ENCODE assay signal across 9 cellular contexts in genomic region chr19:38417544-38418506, GRCh38. TPM values are rescaled to one million over a fixed set of nuclear protein-coding genes. Genes with fewer than 3 reads are reported as not detected.
A peak's percentile ranks its signal among the peaks of the same experiment; 100 is the strongest.
DNase-seq lines count a peak whose midpoint lies in the region; ATAC-seq and TF ChIP-seq lines count a peak whose summit lies in the region.
"Had no signal": no experiment of that assay in that cellular context is flagged by ENCODE, and none has a peak within 500 bp of the region (broad histone marks: within the 10 kb centered on the region; RNA-seq: fewer than 3 reads in every experiment).

No MANE protein-coding gene starts in this region.

- H3K27me3 Mint-ChIP-seq in activated CD4-positive, alpha-beta T cell treated with anti-CD3 and anti-CD28 coated beads, Interleukin-2, amount 10 ng/mL, durations not matched to agents 7 days and 5 days = no peaks in the 10 kb centered on the region

- peak; percentile 61 for DNase-seq in Daoy (ENCODE audit: low read depth)
- DNase-seq in NCI-H1417 treated with DMSO at 0.1 percent for 48 hours (lab: John Stamatoyannopoulos, UW) = peak; percentile 1
- peak; percentile 65 for DNase-seq in activated CD4-positive, alpha-beta T cell treated with anti-CD3 and anti-CD28 coated beads, Interleukin-2, amount 10 ng/mL, durations not matched to agents 7 days and 5 days
- DNase-seq in epithelial cell of esophagus (ENCODE audit: low read depth) = peak; percentile 35
- peak; percentile 85 to 93 for DNase-seq in upper lobe of left lung
- no peak for DNase-seq in T1000 (lab: John Stamatoyannopoulos, UW)
- DNase-seq in NK-92 (lab: John Stamatoyannopoulos, UW; ENCODE audit: unreplicated experiment) = no peak

- TF ChIP-seq EP300 in neural cell (conservative IDR thresholded peaks at IDR 0.05; ENCODE audit: poor library complexity, severe bottlenecking) (no peak), upper lobe of left lung (IDR thresholded peaks at IDR 0.05) (no peak)

- H3K4me1 Mint-ChIP-seq in activated CD4-positive, alpha-beta T cell treated with anti-CD3 and anti-CD28 coated beads, Interleukin-2, amount 10 ng/mL, durations not matched to agents 7 days and 5 days = peaks cover 26% of the 10 kb centered on the region

- CTCF ChIA-PET in activated CD4-positive, alpha-beta T cell treated with anti-CD3 and anti-CD28 coated beads, Interleukin-2, amount 10 ng/mL, durations not matched to agents 7 days and 5 days (lab: Charles Lee) = interaction anchor here (7.2 kb wide), 1 partner anchor 13 kb away, joined by 66 read pairs; the partner anchor contains the start of gene FAM98C

- WGBS in upper lobe of left lung, 2 donors = 8 to 10% methylated on average over 29 to 42 of the region's 49 CpGs

- H3K36me3 ChIP-seq in neural cell (ENCODE audit: insufficient read depth, low read length) (no peaks in the 10 kb centered on the region), upper lobe of left lung (peaks cover 0 to 5% (median 0%) of the 10 kb centered on the region in 4 donors)

- TF ChIP-seq RAD21 in neural cell (conservative IDR thresholded peaks at IDR 0.05) = no peak

- H3K27ac ChIP-seq in neural cell (ENCODE audit: low read length) (no peak overlapping the region), upper lobe of left lung (peak overlapping the region; percentile 58 to 77 (median 69))

- POLR2A ChIA-PET in activated CD4-positive, alpha-beta T cell treated with anti-CD3 and anti-CD28 coated beads, Interleukin-2, amount 10 ng/mL, durations not matched to agents 7 days and 5 days (lab: Charles Lee) = no interaction called here

- no peaks in the 10 kb centered on the region for H3F3A ChIP-seq in neural cell (ENCODE audit: insufficient read depth, low read length, poor library complexity, severe bottlenecking)

- TF ChIP-seq POLR2A in upper lobe of left lung (IDR thresholded peaks at IDR 0.05) = no peak

- H4K20me1 ChIP-seq in neural cell (ENCODE audit: insufficient read depth) = no peaks in the 10 kb centered on the region

- H3K9me3 ChIP-seq in neural cell (ENCODE audit: low read length) (no peaks in the 10 kb centered on the region), upper lobe of left lung (no peaks in the 10 kb centered on the region)

- no peaks in the 10 kb centered on the region for H3K36me3 Mint-ChIP-seq in activated CD4-positive, alpha-beta T cell treated with anti-CD3 and anti-CD28 coated beads, Interleukin-2, amount 10 ng/mL, durations not matched to agents 7 days and 5 days (ENCODE audit: low read depth)

- H3K9ac ChIP-seq in neural cell (ENCODE audit: low read length) = no peak overlapping the region

- H3K4me3 Mint-ChIP-seq in activated CD4-positive, alpha-beta T cell treated with anti-CD3 and anti-CD28 coated beads, Interleukin-2, amount 10 ng/mL, durations not matched to agents 7 days and 5 days = peak overlapping the region; percentile 71

- peak; percentile 90 to 91 for ATAC-seq in upper lobe of left lung (ENCODE audit: low FRiP score in 2 of 2)

- no peaks in the 10 kb centered on the region for H3K27me3 ChIP-seq in neural cell (ENCODE audit: insufficient read depth, low read depth, low read length)
- peaks cover 0 to 3% (median 0%) of the 10 kb centered on the region in 4 donors for H3K27me3 ChIP-seq in upper lobe of left lung

- H3K4me2 ChIP-seq in neural cell (ENCODE audit: low read length) = no peak overlapping the region

- no peaks in the 10 kb centered on the region for H3K79me2 ChIP-seq in neural cell (replicated peaks; ENCODE audit: insufficient read depth, low read length)

- H3K27ac Mint-ChIP-seq in activated CD4-positive, alpha-beta T cell treated with anti-CD3 and anti-CD28 coated beads, Interleukin-2, amount 10 ng/mL, durations not matched to agents 7 days and 5 days = peak overlapping the region; percentile 61

- H3K9me3 Mint-ChIP-seq in activated CD4-positive, alpha-beta T cell treated with anti-CD3 and anti-CD28 coated beads, Interleukin-2, amount 10 ng/mL, durations not matched to agents 7 days and 5 days = no peaks in the 10 kb centered on the region

- no peaks in the 10 kb centered on the region for H3K9me2 ChIP-seq in neural cell (ENCODE audit: insufficient read depth, low read length)

- peaks cover 13 to 15% (median 14%) of the 10 kb centered on the region in 4 donors for H3K4me1 ChIP-seq in upper lobe of left lung

- H3K4me3 ChIP-seq in epithelial cell of esophagus (ENCODE audit: low read length) (peak overlapping the region; percentile 18), neural cell (ENCODE audit: low read length) (peak overlapping the region; percentile 18), upper lobe of left lung (peak overlapping the region; percentile 20 to 43 (median 38))

- no peak overlapping the region for H2AFZ ChIP-seq in neural cell (ENCODE audit: low read depth, low read length)

- TF ChIP-seq CTCF in epithelial cell of esophagus (IDR thresholded peaks at IDR 0.05; ENCODE audit: insufficient read depth, low read depth, low read length, missing control alignments) (peak; percentile 1), neural cell (IDR thresholded peaks at IDR 0.05; ENCODE audit: poor library complexity, severe bottlenecking) (no peak), upper lobe of left lung (IDR thresholded peaks at IDR 0.05) (no peak)

TF ChIP-seq in neural cell, 6 proteins besides CTCF, POLR2A, EP300 and RAD21:
- TF ChIP-seq POLR2AphosphoS5 (IDR thresholded peaks at IDR 0.05) = no peak
- TF ChIP-seq SMC3 (conservative IDR thresholded peaks at IDR 0.05; ENCODE audit: poor library complexity) = no peak
- no peak for TF ChIP-seq EZH2 (IDR thresholded peaks at IDR 0.05; ENCODE audit: borderline replicate concordance, insufficient read depth, low read length, poor library complexity, severe bottlenecking)
- no peak for TF ChIP-seq TAF1 (IDR thresholded peaks at IDR 0.05; ENCODE audit: low read depth)
- no peak for TF ChIP-seq MXI1 (conservative IDR thresholded peaks at IDR 0.05; ENCODE audit: poor library complexity, severe bottlenecking)
- TF ChIP-seq, protein P1, sequence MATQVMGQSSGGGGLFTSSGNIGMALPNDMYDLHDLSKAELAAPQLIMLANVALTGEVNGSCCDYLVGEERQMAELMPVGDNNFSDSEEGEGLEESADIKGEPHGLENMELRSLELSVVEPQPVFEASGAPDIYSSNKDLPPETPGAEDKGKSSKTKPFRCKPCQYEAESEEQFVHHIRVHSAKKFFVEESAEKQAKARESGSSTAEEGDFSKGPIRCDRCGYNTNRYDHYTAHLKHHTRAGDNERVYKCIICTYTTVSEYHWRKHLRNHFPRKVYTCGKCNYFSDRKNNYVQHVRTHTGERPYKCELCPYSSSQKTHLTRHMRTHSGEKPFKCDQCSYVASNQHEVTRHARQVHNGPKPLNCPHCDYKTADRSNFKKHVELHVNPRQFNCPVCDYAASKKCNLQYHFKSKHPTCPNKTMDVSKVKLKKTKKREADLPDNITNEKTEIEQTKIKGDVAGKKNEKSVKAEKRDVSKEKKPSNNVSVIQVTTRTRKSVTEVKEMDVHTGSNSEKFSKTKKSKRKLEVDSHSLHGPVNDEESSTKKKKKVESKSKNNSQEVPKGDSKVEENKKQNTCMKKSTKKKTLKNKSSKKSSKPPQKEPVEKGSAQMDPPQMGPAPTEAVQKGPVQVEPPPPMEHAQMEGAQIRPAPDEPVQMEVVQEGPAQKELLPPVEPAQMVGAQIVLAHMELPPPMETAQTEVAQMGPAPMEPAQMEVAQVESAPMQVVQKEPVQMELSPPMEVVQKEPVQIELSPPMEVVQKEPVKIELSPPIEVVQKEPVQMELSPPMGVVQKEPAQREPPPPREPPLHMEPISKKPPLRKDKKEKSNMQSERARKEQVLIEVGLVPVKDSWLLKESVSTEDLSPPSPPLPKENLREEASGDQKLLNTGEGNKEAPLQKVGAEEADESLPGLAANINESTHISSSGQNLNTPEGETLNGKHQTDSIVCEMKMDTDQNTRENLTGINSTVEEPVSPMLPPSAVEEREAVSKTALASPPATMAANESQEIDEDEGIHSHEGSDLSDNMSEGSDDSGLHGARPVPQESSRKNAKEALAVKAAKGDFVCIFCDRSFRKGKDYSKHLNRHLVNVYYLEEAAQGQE (IDR thresholded peaks at IDR 0.05; ENCODE audit: borderline replicate concordance) = no peak

RNA-seq across cellular contexts. Expression of gene RASGRP4, which starts 8.2 kb away (rescaled TPM):
- not detected in 2 replicates for total RNA-seq in Daoy (2014; rRNA removed; shearing (Covaris generic))
- 1 to 10 TPM; 2.6 to 3.8 TPM for total RNA-seq in activated CD4-positive, alpha-beta T cell treated with anti-CD3 and anti-CD28 coated beads, Interleukin-2, amount 10 ng/mL, durations not matched to agents 7 days and 5 days
- polyA plus RNA-seq in neural cell = not detected in 2 replicates
- not detected in 2 replicates for polyA minus RNA-seq in neural cell
- total RNA-seq in upper lobe of left lung = 10 to 100 TPM in 4 of 6 donors, 1 to 10 TPM in 2; 4.4 to 17.5 (median 12.6) TPM
- total RNA-seq: M059J had no signal

RNA-seq across cellular contexts. Expression of gene FAM98C, which starts 14.9 kb away (rescaled TPM):
- total RNA-seq in Daoy (2014; rRNA removed; shearing (Covaris generic)) = 19.0 and 21.9 TPM in 2 replicates
- 10 to 100 TPM; 27.5 to 37.2 TPM for total RNA-seq in activated CD4-positive, alpha-beta T cell treated with anti-CD3 and anti-CD28 coated beads, Interleukin-2, amount 10 ng/mL, durations not matched to agents 7 days and 5 days
- 57.0 and 79.3 TPM in 2 replicates for polyA plus RNA-seq in neural cell
- 24.4 and 29.5 TPM in 2 replicates for polyA minus RNA-seq in neural cell
- total RNA-seq in upper lobe of left lung = 10 to 100 TPM; 16.0 to 75.4 (median 24.2) TPM

RNA-seq across cellular contexts. Expression of gene RYR1, which starts 15.7 kb away (rescaled TPM):
- 0.03 and 0.11 TPM in 2 replicates for total RNA-seq in Daoy (2014; rRNA removed; shearing (Covaris generic))
- total RNA-seq in activated CD4-positive, alpha-beta T cell treated with anti-CD3 and anti-CD28 coated beads, Interleukin-2, amount 10 ng/mL, durations not matched to agents 7 days and 5 days = 1 to 10 TPM in 1 of 2 experiments, under 1 TPM in 1; 0.79 to 1.0 TPM
- polyA plus RNA-seq in neural cell = 0.44 and 0.69 TPM in 2 replicates
- polyA minus RNA-seq in neural cell = 1.5 and 1.6 TPM in 2 replicates
- total RNA-seq in upper lobe of left lung = 10 to 100 TPM in 1 of 6 donors, 1 to 10 TPM in 5; 1.1 to 22.0 (median 5.5) TPM
- total RNA-seq: M059J had no signal

RNA-seq across cellular contexts. Expression of gene SPRED3, which starts 29.3 kb away (rescaled TPM):
- 0.06 and 0.91 TPM in 2 replicates for total RNA-seq in Daoy (2014; rRNA removed; shearing (Covaris generic))
- 1 to 10 TPM; 1.2 to 1.8 TPM for total RNA-seq in activated CD4-positive, alpha-beta T cell treated with anti-CD3 and anti-CD28 coated beads, Interleukin-2, amount 10 ng/mL, durations not matched to agents 7 days and 5 days
- polyA plus RNA-seq in neural cell = 4.9 and 13.7 TPM in 2 replicates
- polyA minus RNA-seq in neural cell = 6.3 TPM in 2 replicates
- total RNA-seq in upper lobe of left lung = 1 to 10 TPM in 3 of 6 donors, under 1 TPM in 3; 0.11 to 2.1 (median 0.85) TPM

RNA-seq across cellular contexts. Expression of gene GGN, which starts 30.0 kb away (rescaled TPM):
- total RNA-seq in Daoy (2014; rRNA removed; shearing (Covaris generic)) = not detected in 2 replicates
- total RNA-seq in activated CD4-positive, alpha-beta T cell treated with anti-CD3 and anti-CD28 coated beads, Interleukin-2, amount 10 ng/mL, durations not matched to agents 7 days and 5 days = not detected
- polyA plus RNA-seq in neural cell = 0.21 and 0.28 TPM in 2 replicates
- 1.2 and 2.9 TPM in 2 replicates for polyA minus RNA-seq in neural cell
- total RNA-seq in upper lobe of left lung = 1 to 10 TPM in 3 of 6 donors, under 1 TPM in 3; 0.44 to 8.4 (median 0.95) TPM

Comparison
In these comparisons a context has a peak if more than half of its experiments do, and no peak if none do; other contexts are left out.
1. DNase-seq: peak in Daoy (single experiment), NCI-H1417 treated with DMSO at 0.1 percent for 48 hours (single experiment), activated CD4-positive, alpha-beta T cell treated with anti-CD3 and anti-CD28 coated beads, Interleukin-2, amount 10 ng/mL, durations not matched to agents 7 days and 5 days (single experiment), epithelial cell of esophagus (single experiment) and upper lobe of left lung (2 of 2); none in T1000 (single experiment) and NK-92 (single experiment).
2. Peak in every context shown above with its lines, with median percentiles within 50 percentile points of each other: H3K4me3 ChIP-seq.